Comparison of ENCODE assay signal across 19 cellular contexts in the genomic region with DNA sequence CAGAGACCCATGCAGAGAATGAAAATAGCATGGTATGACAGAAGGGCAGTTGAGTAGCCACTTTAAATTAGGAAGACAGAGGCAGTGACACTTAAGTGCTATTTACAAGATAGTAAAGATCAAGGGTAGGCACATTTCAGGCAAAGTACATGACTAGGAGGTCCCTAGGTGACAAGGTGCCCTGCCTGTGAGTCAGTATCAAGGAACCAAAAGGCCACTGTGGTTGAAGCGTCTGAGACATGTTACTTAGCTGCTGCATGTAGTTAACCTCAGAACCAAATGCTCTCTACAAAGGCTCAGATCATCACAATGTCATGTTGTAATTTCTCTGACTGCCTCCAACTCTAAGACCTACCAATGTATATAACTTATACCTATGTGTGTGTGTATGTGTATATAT. TPM values are rescaled to one million over a fixed set of nuclear protein-coding genes. Genes with fewer than 3 reads are reported as not detected.
A peak's percentile ranks its signal among the peaks of the same experiment; 100 is the strongest.
DNase-seq lines count a peak whose midpoint lies in the region; ATAC-seq and TF ChIP-seq lines count a peak whose summit lies in the region.
"Had no signal": no experiment of that assay in that cellular context is flagged by ENCODE, and none has a peak within 500 bp of the region (broad histone marks: within the 10 kb centered on the region; RNA-seq: fewer than 3 reads in every experiment).

No MANE protein-coding gene starts in this region.

- intact Hi-C loops in activated CD8-positive, alpha-beta T cell treated with anti-CD3 and anti-CD28 coated beads for 36 hours (cut with micrococcal nuclease): no loop called here

- TF ChIP-seq CTCF in activated CD8-positive, alpha-beta T cell treated with anti-CD3 and anti-CD28 coated beads for 36 hours (IDR thresholded peaks at IDR 0.05): no peak

- no peak overlapping the region for H3K27ac Mint-ChIP-seq in activated CD8-positive, alpha-beta T cell treated with anti-CD3 and anti-CD28 coated beads for 36 hours
- H3K27ac Mint-ChIP-seq in activated CD8-positive, alpha-beta T cell treated with anti-CD3 and anti-CD28 coated beads, Interleukin-2, amount 10 ng/mL, durations not matched to agents 7 days and 5 days: no peak overlapping the region
- peak overlapping the region; percentile 43 for H3K27ac Mint-ChIP-seq in stimulated activated effector memory CD8-positive, alpha-beta T cell treated with anti-CD3 and anti-CD28 coated beads, Interleukin-12 subunit alpha, Interleukin-12 subunit beta, amount 100 ng/mL, for 72 hours
- H3K27ac Mint-ChIP-seq in naive thymus-derived CD8-positive, alpha-beta T cell: no peak overlapping the region
- H3K27ac Mint-ChIP-seq: CD4-positive, alpha-beta memory T cell; neural progenitor cell had no signal

- H3K4me1 Mint-ChIP-seq in activated CD8-positive, alpha-beta T cell treated with anti-CD3 and anti-CD28 coated beads for 36 hours (ENCODE audit: low read depth): no peaks in the 10 kb centered on the region
- H3K4me1 Mint-ChIP-seq in activated CD8-positive, alpha-beta T cell treated with anti-CD3 and anti-CD28 coated beads, Interleukin-2, amount 10 ng/mL, durations not matched to agents 7 days and 5 days (ENCODE audit: low read depth): no peaks in the 10 kb centered on the region
- H3K4me1 Mint-ChIP-seq in stimulated activated effector memory CD8-positive, alpha-beta T cell treated with anti-CD3 and anti-CD28 coated beads, Interleukin-12 subunit alpha, Interleukin-12 subunit beta, amount 100 ng/mL, for 72 hours: no peaks in the 10 kb centered on the region
- H3K4me1 Mint-ChIP-seq in naive thymus-derived CD8-positive, alpha-beta T cell: peaks cover 0 to 2% (median 0%) of the 10 kb centered on the region in 4 donors
- H3K4me1 Mint-ChIP-seq: CD4-positive, alpha-beta memory T cell; neural progenitor cell had no signal

- no peaks in the 10 kb centered on the region for H3K27me3 Mint-ChIP-seq in activated CD8-positive, alpha-beta T cell treated with anti-CD3 and anti-CD28 coated beads for 36 hours
- H3K27me3 Mint-ChIP-seq in activated CD8-positive, alpha-beta T cell treated with anti-CD3 and anti-CD28 coated beads, Interleukin-2, amount 10 ng/mL, durations not matched to agents 7 days and 5 days (ENCODE audit: low read depth): no peaks in the 10 kb centered on the region
- no peaks in the 10 kb centered on the region for H3K27me3 Mint-ChIP-seq in naive thymus-derived CD8-positive, alpha-beta T cell
- H3K27me3 Mint-ChIP-seq: CD4-positive, alpha-beta memory T cell had no signal

- ATAC-seq in activated CD8-positive, alpha-beta T cell treated with anti-CD3 and anti-CD28 coated beads for 36 hours: peak; percentile 94
- no peak for ATAC-seq in activated CD8-positive, alpha-beta T cell treated with anti-CD3 and anti-CD28 coated beads, Interleukin-2, amount 10 ng/mL, durations not matched to agents 7 days and 5 days
- peak; percentile 97 for ATAC-seq in stimulated activated effector memory CD8-positive, alpha-beta T cell treated with anti-CD3 and anti-CD28 coated beads, Interleukin-12 subunit alpha, Interleukin-12 subunit beta, amount 100 ng/mL, for 72 hours
- ATAC-seq in naive thymus-derived CD8-positive, alpha-beta T cell: no peak

- POLR2A ChIA-PET in activated CD8-positive, alpha-beta T cell treated with anti-CD3 and anti-CD28 coated beads for 36 hours (lab: Charles Lee): interaction anchor here (1.0 kb wide), 1 partner anchor 11 kb away, joined by 3 read pairs; no protein-coding TSS in a partner anchor
- POLR2A ChIA-PET in activated CD8-positive, alpha-beta T cell treated with anti-CD3 and anti-CD28 coated beads, Interleukin-2, amount 10 ng/mL, durations not matched to agents 7 days and 5 days (lab: Charles Lee): no interaction called here
- POLR2A ChIA-PET in naive thymus-derived CD8-positive, alpha-beta T cell (lab: Charles Lee): no interaction called here

- CTCF ChIA-PET in activated CD8-positive, alpha-beta T cell treated with anti-CD3 and anti-CD28 coated beads for 36 hours (lab: Charles Lee): interaction anchor here (0.6 kb wide), 1 partner anchor 409 kb away, joined by 3 read pairs; no protein-coding TSS in a partner anchor
- CTCF ChIA-PET in activated CD8-positive, alpha-beta T cell treated with anti-CD3 and anti-CD28 coated beads, Interleukin-2, amount 10 ng/mL, durations not matched to agents 7 days and 5 days (lab: Charles Lee): interaction anchor here (1.8 kb wide), 1 partner anchor 107 kb away, joined by 5 read pairs; no protein-coding TSS in a partner anchor

- no peak overlapping the region for H3K4me3 Mint-ChIP-seq in activated CD8-positive, alpha-beta T cell treated with anti-CD3 and anti-CD28 coated beads for 36 hours
- no peak overlapping the region for H3K4me3 Mint-ChIP-seq in activated CD8-positive, alpha-beta T cell treated with anti-CD3 and anti-CD28 coated beads, Interleukin-2, amount 10 ng/mL, durations not matched to agents 7 days and 5 days
- H3K4me3 Mint-ChIP-seq in stimulated activated effector memory CD8-positive, alpha-beta T cell treated with anti-CD3 and anti-CD28 coated beads, Interleukin-12 subunit alpha, Interleukin-12 subunit beta, amount 100 ng/mL, for 72 hours: no peak overlapping the region
- no peak overlapping the region for H3K4me3 Mint-ChIP-seq in naive thymus-derived CD8-positive, alpha-beta T cell
- H3K4me3 Mint-ChIP-seq: CD4-positive, alpha-beta memory T cell; neural progenitor cell had no signal

- no peaks in the 10 kb centered on the region for H3K36me3 Mint-ChIP-seq in activated CD8-positive, alpha-beta T cell treated with anti-CD3 and anti-CD28 coated beads for 36 hours (ENCODE audit: low read depth)
- H3K36me3 Mint-ChIP-seq in activated CD8-positive, alpha-beta T cell treated with anti-CD3 and anti-CD28 coated beads, Interleukin-2, amount 10 ng/mL, durations not matched to agents 7 days and 5 days (ENCODE audit: low read depth): no peaks in the 10 kb centered on the region
- no peaks in the 10 kb centered on the region for H3K36me3 Mint-ChIP-seq in stimulated activated effector memory CD8-positive, alpha-beta T cell treated with anti-CD3 and anti-CD28 coated beads, Interleukin-12 subunit alpha, Interleukin-12 subunit beta, amount 100 ng/mL, for 72 hours
- H3K36me3 Mint-ChIP-seq in naive thymus-derived CD8-positive, alpha-beta T cell: peaks cover 0 to 3% (median 3%) of the 10 kb centered on the region in 3 donors

- no peaks in the 10 kb centered on the region for H3K9me3 Mint-ChIP-seq in activated CD8-positive, alpha-beta T cell treated with anti-CD3 and anti-CD28 coated beads for 36 hours
- no peaks in the 10 kb centered on the region for H3K9me3 Mint-ChIP-seq in activated CD8-positive, alpha-beta T cell treated with anti-CD3 and anti-CD28 coated beads, Interleukin-2, amount 10 ng/mL, durations not matched to agents 7 days and 5 days (ENCODE audit: insufficient read depth)
- no peaks in the 10 kb centered on the region for H3K9me3 Mint-ChIP-seq in stimulated activated effector memory CD8-positive, alpha-beta T cell treated with anti-CD3 and anti-CD28 coated beads, Interleukin-12 subunit alpha, Interleukin-12 subunit beta, amount 100 ng/mL, for 72 hours
- no peaks in the 10 kb centered on the region for H3K9me3 Mint-ChIP-seq in naive thymus-derived CD8-positive, alpha-beta T cell
- H3K9me3 Mint-ChIP-seq: CD4-positive, alpha-beta memory T cell; neural progenitor cell had no signal

- peak; percentile 57 for DNase-seq in activated CD8-positive, alpha-beta T cell treated with anti-CD3 and anti-CD28 coated beads for 36 hours
- DNase-seq in activated CD8-positive, alpha-beta T cell treated with anti-CD3 and anti-CD28 coated beads, Interleukin-2, amount 10 ng/mL, durations not matched to agents 7 days and 5 days: no peak
- peak; percentile 43 for DNase-seq in M059J (ENCODE audit: low read depth)
- DNase-seq in fibroblast of gingiva (ENCODE audit: low read depth): peak; percentile 4
- no peak for DNase-seq in stimulated activated effector memory CD8-positive, alpha-beta T cell treated with anti-CD3 and anti-CD28 coated beads, Interleukin-12 subunit alpha, Interleukin-12 subunit beta, amount 100 ng/mL, for 72 hours (ENCODE audit: low spot score in 2 of 2)
- DNase-seq in naive thymus-derived CD8-positive, alpha-beta T cell: no peak
- DNase-seq in DMS 273 (lab: John Stamatoyannopoulos, UW; ENCODE audit: unreplicated experiment): no peak
- DNase-seq in NCI-H1417 treated with DMSO at 0.1 percent for 48 hours (lab: John Stamatoyannopoulos, UW): no peak
- DNase-seq: activated CD4-positive, CD25-positive, alpha-beta regulatory T cell; CD4-positive, alpha-beta memory T cell; DMS79 treated with DMSO at 0.1 percent for 48 hours; effector memory CD4-positive, alpha-beta T cell; MM.1S; NCI-H2029 treated with DMSO at 0.1 percent for 48 hours; NCI-H510A; SHP77; stimulated activated CD4-positive, alpha-beta T cell treated with anti-CD3 and anti-CD28 coated beads, Interleukin-15, amount 100 ng/mL, for 24 hours; stomach had no signal

RNA-seq across cellular contexts. Expression of gene UGDH, which starts 49.0 kb away (rescaled TPM):
- 10 to 100 TPM; 14.6 to 16.7 TPM for total RNA-seq in activated CD8-positive, alpha-beta T cell treated with anti-CD3 and anti-CD28 coated beads for 36 hours
- 10 to 100 TPM; 11.1 to 11.7 TPM for total RNA-seq in activated CD8-positive, alpha-beta T cell treated with anti-CD3 and anti-CD28 coated beads, Interleukin-2, amount 10 ng/mL, durations not matched to agents 7 days and 5 days
- total RNA-seq in M059J (2014; rRNA removed; shearing (Covaris generic)): 61.2 and 83.3 TPM in 2 replicates
- 10 to 100 TPM; 19.3 to 22.7 TPM for total RNA-seq in naive thymus-derived CD8-positive, alpha-beta T cell
- 10 to 100 TPM; 20.0 to 27.8 (median 20.6) TPM for polyA plus RNA-seq in naive thymus-derived CD8-positive, alpha-beta T cell

Comparison
In these comparisons a context has a peak if more than half of its experiments do, and no peak if none do; other contexts are left out.
1. ATAC-seq: peak in activated CD8-positive, alpha-beta T cell treated with anti-CD3 and anti-CD28 coated beads for 36 hours (single experiment) and stimulated activated effector memory CD8-positive, alpha-beta T cell treated with anti-CD3 and anti-CD28 coated beads, Interleukin-12 subunit alpha, Interleukin-12 subunit beta, amount 100 ng/mL, for 72 hours (single experiment); none in activated CD8-positive, alpha-beta T cell treated with anti-CD3 and anti-CD28 coated beads, Interleukin-2, amount 10 ng/mL, durations not matched to agents 7 days and 5 days (single experiment) and naive thymus-derived CD8-positive, alpha-beta T cell (0 of 2).
2. DNase-seq: peak in activated CD8-positive, alpha-beta T cell treated with anti-CD3 and anti-CD28 coated beads for 36 hours (single experiment), M059J (single experiment) and fibroblast of gingiva (single experiment); none in activated CD8-positive, alpha-beta T cell treated with anti-CD3 and anti-CD28 coated beads, Interleukin-2, amount 10 ng/mL, durations not matched to agents 7 days and 5 days (single experiment), stimulated activated effector memory CD8-positive, alpha-beta T cell treated with anti-CD3 and anti-CD28 coated beads, Interleukin-12 subunit alpha, Interleukin-12 subunit beta, amount 100 ng/mL, for 72 hours (0 of 2), naive thymus-derived CD8-positive, alpha-beta T cell (0 of 10), DMS 273 (single experiment) and NCI-H1417 treated with DMSO at 0.1 percent for 48 hours (single experiment).